ENCODE assay signal across 2 cellular contexts in genomic region chr1:64437453-64437852, GRCh38.
TF ChIP-seq lines count a peak whose summit lies in the region.

No MANE protein-coding gene starts in this region.

TF ChIP-seq in liver, 16 proteins besides CTCF, POLR2A, EP300 and RAD21:
- TF ChIP-seq ZBTB33 (IDR thresholded peaks at IDR 0.05), result peak; percentile 78
- no peak for TF ChIP-seq FOXA2 (IDR thresholded peaks at IDR 0.05)
- TF ChIP-seq MAX (IDR thresholded peaks at IDR 0.05), result peak; percentile 58
- peak; percentile 81 to 90 for TF ChIP-seq HNF4A (conservative IDR thresholded peaks at IDR 0.05)
- peak; percentile 77 for TF ChIP-seq SP1 (IDR thresholded peaks at IDR 0.05)
- no peak for TF ChIP-seq EGR1 (IDR thresholded peaks at IDR 0.05; ENCODE audit: low read depth in 2 of 2)
- TF ChIP-seq TAF1 (conservative IDR thresholded peaks at IDR 0.05), result no peak
- peak; percentile 45 for TF ChIP-seq HNF4G (IDR thresholded peaks at IDR 0.05)
- peak; percentile 37 for TF ChIP-seq REST (IDR thresholded peaks at IDR 0.05)
- TF ChIP-seq JUND (IDR thresholded peaks at IDR 0.05), result peak; percentile 60 to 91
- no peak for TF ChIP-seq ATF3 (IDR thresholded peaks at IDR 0.05)
- TF ChIP-seq FOXA1 (IDR thresholded peaks at IDR 0.05), result peak; percentile 22
- TF ChIP-seq RXRA (IDR thresholded peaks at IDR 0.05), result peak; percentile 58 to 80
- peak in 1 of 2 donors; percentile 42 for TF ChIP-seq GABPA (IDR thresholded peaks at IDR 0.05 in 1 of 2, conservative IDR thresholded peaks at IDR 0.05 in 1 of 2)
- peak; percentile 64 for TF ChIP-seq YY1 (IDR thresholded peaks at IDR 0.05)
- no peak for TF ChIP-seq NR2F2 (IDR thresholded peaks at IDR 0.05)

TF ChIP-seq in HepG2, 621 proteins besides CTCF, POLR2A, EP300 and RAD21:
- TF ChIP-seq ZNF589 (CRISPR knock-in tag; conservative IDR thresholded peaks at IDR 0.05), result no peak
- no peak for TF ChIP-seq ZNF318 (CRISPR knock-in tag; IDR thresholded peaks at IDR 0.05)
- TF ChIP-seq RARG (CRISPR knock-in tag; IDR thresholded peaks at IDR 0.05; ENCODE audit: low read depth), result no peak
- no peak for TF ChIP-seq NR3C1 (CRISPR knock-in tag; IDR thresholded peaks at IDR 0.05)
- no peak for TF ChIP-seq MLX (CRISPR knock-in tag; IDR thresholded peaks at IDR 0.05)
- no peak for TF ChIP-seq ZNF597 (CRISPR knock-in tag; IDR thresholded peaks at IDR 0.05)
- no peak for TF ChIP-seq ETV6 (CRISPR knock-in tag; conservative IDR thresholded peaks at IDR 0.05)
- no peak for TF ChIP-seq ZNF713 (CRISPR knock-in tag; IDR thresholded peaks at IDR 0.05)
- TF ChIP-seq ATF6 (CRISPR knock-in tag; conservative IDR thresholded peaks at IDR 0.05), result no peak
- TF ChIP-seq ZMYM2 (CRISPR knock-in tag; IDR thresholded peaks at IDR 0.05), result no peak
- no peak for TF ChIP-seq IRF1 (CRISPR knock-in tag; IDR thresholded peaks at IDR 0.05; ENCODE audit: low read depth)
- no peak for TF ChIP-seq HOXA9 (CRISPR knock-in tag; IDR thresholded peaks at IDR 0.05; ENCODE audit: borderline replicate concordance)
- TF ChIP-seq GMEB2 (CRISPR knock-in tag; IDR thresholded peaks at IDR 0.05; ENCODE audit: low read depth), result no peak
- no peak for TF ChIP-seq ZNF335 (CRISPR knock-in tag; IDR thresholded peaks at IDR 0.05)
- no peak for TF ChIP-seq SMARCE1 (IDR thresholded peaks at IDR 0.05; ENCODE audit: borderline replicate concordance)
- TF ChIP-seq ZBTB49 (CRISPR knock-in tag; IDR thresholded peaks at IDR 0.05; ENCODE audit: borderline replicate concordance), result no peak
- TF ChIP-seq NR1H2 (CRISPR knock-in tag; IDR thresholded peaks at IDR 0.05; ENCODE audit: borderline replicate concordance, low read depth), result no peak
